Comparison of ENCODE assay signal across 10 cellular contexts in the genomic region with DNA sequence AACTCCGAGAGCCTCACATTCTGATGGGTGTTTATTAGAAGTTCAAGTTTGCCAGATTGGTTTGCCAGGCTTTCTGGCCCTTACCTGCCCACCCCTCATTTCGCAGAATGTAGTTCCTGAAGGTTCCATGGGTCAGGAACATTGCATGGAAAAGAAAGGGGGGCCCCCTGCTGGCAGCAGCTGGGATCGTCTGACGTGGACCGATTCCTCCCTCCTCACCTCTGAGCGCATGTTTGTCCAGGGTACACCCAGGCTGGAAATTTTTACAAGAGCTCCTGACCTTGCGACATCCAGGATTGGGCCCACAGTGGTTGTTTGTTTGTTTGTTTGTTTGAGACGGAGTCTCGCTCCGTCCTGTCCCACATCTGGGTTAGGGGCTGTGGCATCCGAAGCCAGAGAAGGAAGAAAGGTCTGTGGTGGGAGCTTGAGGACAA.
A peak's percentile ranks its signal among the peaks of the same experiment; 100 is the strongest.
DNase-seq lines count a peak whose midpoint lies in the region; ATAC-seq, FAIRE-seq and TF ChIP-seq lines count a peak whose summit lies in the region.
"Had no signal": no experiment of that assay in that cellular context is flagged by ENCODE, and none has a peak within 500 bp of the region (broad histone marks: within the 10 kb centered on the region; RNA-seq: fewer than 3 reads in every experiment).

No MANE protein-coding gene starts in this region.

- peak; percentile 93 for TF ChIP-seq CTCF in osteocyte (IDR thresholded peaks at IDR 0.05)

- DNase-seq in NCI-H82 (lab: John Stamatoyannopoulos, UW), result peak; percentile 70
- DNase-seq in NCI-H82 treated with DMSO at 0.1 percent for 48 hours (lab: John Stamatoyannopoulos, UW; ENCODE audit: unreplicated experiment), result no peak
- peak; percentile 16 for DNase-seq in NCI-H1694 treated with DMSO at 0.1 percent for 48 hours (lab: John Stamatoyannopoulos, UW)
- DNase-seq in activated T-cell treated with anti-CD3 and anti-CD28 coated beads, Interleukin-2, amount 50 U/mL, for 48 hours, result peak; percentile 55 to 65
- peak; percentile 61 to 81 for DNase-seq in frontal cortex (ENCODE audit: low spot score in 2 of 2)
- DNase-seq in osteocyte (ENCODE audit: extremely low spot score, unreplicated experiment), result peak; percentile 92

- no peak for FAIRE-seq in frontal cortex (lab: Jason Lieb, UNC)
- FAIRE-seq: G401.6 had no signal

- peaks cover 7% of the 10 kb centered on the region for H3K36me3 Mint-ChIP-seq in osteocyte (ENCODE audit: unreplicated experiment)
- H3K36me3 Mint-ChIP-seq: activated naive CD4-positive, alpha-beta T cell treated with anti-CD3 and anti-CD28 coated beads, Interleukin-2, amount 50 U/mL, for 72 hours had no signal

- H3K27me3 Mint-ChIP-seq in osteocyte (ENCODE audit: unreplicated experiment), result no peaks in the 10 kb centered on the region

- no peaks in the 10 kb centered on the region for H3K9me3 Mint-ChIP-seq in osteocyte (ENCODE audit: unreplicated experiment)
- H3K9me3 Mint-ChIP-seq: activated naive CD4-positive, alpha-beta T cell treated with anti-CD3 and anti-CD28 coated beads, Interleukin-2, amount 50 U/mL, for 72 hours had no signal

- H3K4me1 Mint-ChIP-seq in osteocyte (ENCODE audit: unreplicated experiment), result peaks cover 76% of the 10 kb centered on the region

- peak overlapping the region; percentile 94 for H3K27ac Mint-ChIP-seq in osteocyte (ENCODE audit: unreplicated experiment)
- H3K27ac Mint-ChIP-seq: activated naive CD4-positive, alpha-beta T cell treated with anti-CD3 and anti-CD28 coated beads, Interleukin-2, amount 50 U/mL, for 72 hours had no signal

- H3K4me3 Mint-ChIP-seq in osteocyte (ENCODE audit: unreplicated experiment), result no peak overlapping the region

- no peak for ATAC-seq in GM19395 (IDR thresholded peaks at IDR 0.05; ENCODE audit: unreplicated experiment)
- ATAC-seq in GM21367 (IDR thresholded peaks at IDR 0.05; ENCODE audit: unreplicated experiment), result no peak
- ATAC-seq: activated naive CD4-positive, alpha-beta T cell treated with anti-CD3 and anti-CD28 coated beads, Interleukin-2, amount 50 U/mL, for 72 hours had no signal
